8 cellular contexts compared by ENCODE assay signal in genomic region chr18:50879302-50880107, GRCh38. TPM values are rescaled to one million over a fixed set of nuclear protein-coding genes. Genes with fewer than 3 reads are reported as not detected.
DNase-seq lines count a peak whose midpoint lies in the region; ATAC-seq and TF ChIP-seq lines count a peak whose summit lies in the region.

No MANE protein-coding gene starts in this region.

- H3K4me1 ChIP-seq in esophagus squamous epithelium (peaks cover 8 to 33% (median 12%) of the 10 kb centered on the region in 3 donors), tibial nerve (peaks cover 0 to 25% (median 10%) of the 10 kb centered on the region in 4 donors)
- peaks cover 17% of the 10 kb centered on the region in 2 donors for H3K4me1 ChIP-seq in naive thymus-derived CD4-positive, alpha-beta T cell (ENCODE audit: control insufficient read depth in 2 of 2, insufficient read depth in 2 of 2, low read length in 2 of 2)

- H3K27me3 ChIP-seq in esophagus squamous epithelium (no peaks in the 10 kb centered on the region), tibial nerve (no peaks in the 10 kb centered on the region)
- no peaks in the 10 kb centered on the region for H3K27me3 ChIP-seq in naive thymus-derived CD4-positive, alpha-beta T cell (ENCODE audit: control insufficient read depth in 2 of 2, insufficient read depth in 2 of 2, low read length in 2 of 2)

- peaks cover 34% of the 10 kb centered on the region for H3K4me1 Mint-ChIP-seq in activated CD4-positive, alpha-beta memory T cell treated with anti-CD3 and anti-CD28 coated beads, Interleukin-2, amount 10 ng/mL, durations not matched to agents 7 days and 5 days
- peaks cover 22 to 44% (median 39%) of the 10 kb centered on the region in 7 donors for H3K4me1 Mint-ChIP-seq in naive thymus-derived CD4-positive, alpha-beta T cell

- peak; percentile 20 for ATAC-seq in HG02623 (IDR thresholded peaks at IDR 0.05; ENCODE audit: unreplicated experiment)
- ATAC-seq in naive thymus-derived CD4-positive, alpha-beta T cell: peak; percentile 19

- intact Hi-C loops in esophagus squamous epithelium (cut with DNase I): no loop called here
- intact Hi-C loops in naive thymus-derived CD4-positive, alpha-beta T cell (cut with micrococcal nuclease): loop anchor here (2.0 to 10.0 kb wide), 8 partner anchors 21 to 1387 kb away; partner anchors contain the start of genes MRO (in 1 of the 2), RPL17 (in 1 of the 2) and SKA1 (in 1 of the 2)

- no peaks in the 10 kb centered on the region for H3K9me3 Mint-ChIP-seq in activated CD4-positive, alpha-beta memory T cell treated with anti-CD3 and anti-CD28 coated beads, Interleukin-2, amount 10 ng/mL, durations not matched to agents 7 days and 5 days
- H3K9me3 Mint-ChIP-seq in naive thymus-derived CD4-positive, alpha-beta T cell: no peaks in the 10 kb centered on the region

- H3K9me3 ChIP-seq in esophagus squamous epithelium (no peaks in the 10 kb centered on the region), tibial nerve (no peaks in the 10 kb centered on the region)
- H3K9me3 ChIP-seq in naive thymus-derived CD4-positive, alpha-beta T cell (ENCODE audit: control insufficient read depth in 2 of 3, low read length in 3 of 3): no peaks in the 10 kb centered on the region

- H3K4me3 ChIP-seq in esophagus squamous epithelium: peak overlapping the region; percentile 80 to 88 (median 84)
- H3K4me3 ChIP-seq in naive thymus-derived CD4-positive, alpha-beta T cell (ENCODE audit: low read length): peak overlapping the region; percentile 61
- H3K4me3 ChIP-seq in tibial nerve: peak overlapping the region; percentile 52 to 99 (median 92)

- DNase-seq in NCI-H2196 (lab: John Stamatoyannopoulos, UW; ENCODE audit: unreplicated experiment): peak; percentile 21
- DNase-seq in NCI-H2196 treated with DMSO at 0.1 percent for 48 hours (lab: John Stamatoyannopoulos, UW; ENCODE audit: unreplicated experiment): no peak
- DNase-seq in NCI-H146 (lab: John Stamatoyannopoulos, UW): peak; percentile 90
- no peak for DNase-seq in activated CD4-positive, alpha-beta memory T cell treated with anti-CD3 and anti-CD28 coated beads, Interleukin-2, amount 10 ng/mL, durations not matched to agents 7 days and 5 days
- DNase-seq in esophagus squamous epithelium (lab: John Stamatoyannopoulos, UW): no peak
- DNase-seq in naive thymus-derived CD4-positive, alpha-beta T cell: peak in 6 of 9 donors; percentile 22 to 44 (median 32)
- peak in 1 of 2 donors; percentile 22 for DNase-seq in tibial nerve (ENCODE audit: low spot score in 2 of 2)

- TF ChIP-seq POLR2A in esophagus squamous epithelium (IDR thresholded peaks at IDR 0.05): no peak
- no peak for TF ChIP-seq POLR2A in tibial nerve (IDR thresholded peaks at IDR 0.05)

- H3K4me3 Mint-ChIP-seq in activated CD4-positive, alpha-beta memory T cell treated with anti-CD3 and anti-CD28 coated beads, Interleukin-2, amount 10 ng/mL, durations not matched to agents 7 days and 5 days: peak overlapping the region; percentile 95
- H3K4me3 Mint-ChIP-seq in naive thymus-derived CD4-positive, alpha-beta T cell: peak overlapping the region; percentile 92 to 99 (median 96)

- H3K27ac ChIP-seq in esophagus squamous epithelium: peak overlapping the region; percentile 95 to 98 (median 97)
- peak overlapping the region; percentile 98 for H3K27ac ChIP-seq in naive thymus-derived CD4-positive, alpha-beta T cell (ENCODE audit: low read depth, low read length)
- H3K27ac ChIP-seq in tibial nerve: peak overlapping the region; percentile 91 to 96 (median 94)

- no peaks in the 10 kb centered on the region for H3K36me3 ChIP-seq in esophagus squamous epithelium
- H3K36me3 ChIP-seq in naive thymus-derived CD4-positive, alpha-beta T cell (ENCODE audit: control insufficient read depth in 2 of 3, insufficient read depth in 3 of 3, low read length in 3 of 3): peaks cover 0 to 4% (median 0%) of the 10 kb centered on the region in 3 experiments
- no peaks in the 10 kb centered on the region for H3K36me3 ChIP-seq in tibial nerve

- CTCF ChIA-PET in activated CD4-positive, alpha-beta memory T cell treated with anti-CD3 and anti-CD28 coated beads, Interleukin-2, amount 10 ng/mL, durations not matched to agents 7 days and 5 days (lab: Charles Lee): interaction anchor here (0.5 to 1.7 kb wide), 6 partner anchors 8 to 175 kb away, joined by 3 to 10 read pairs (median 6); partner anchors contain the start of gene SMAD4
- CTCF ChIA-PET in naive thymus-derived CD4-positive, alpha-beta T cell (lab: Charles Lee): interaction anchor here (0.9 to 1.3 kb wide), 2 partner anchors 59 to 89 kb away, joined by 4 read pairs; partner anchors contain the start of genes ELAC1 and MRO

- POLR2A ChIA-PET in activated CD4-positive, alpha-beta memory T cell treated with anti-CD3 and anti-CD28 coated beads, Interleukin-2, amount 10 ng/mL, durations not matched to agents 7 days and 5 days (lab: Charles Lee): interaction anchor here (0.8 to 2.1 kb wide), 34 partner anchors 9 to 1392 kb away, joined by 3 to 111 read pairs (median 4); partner anchors contain the start of genes C18orf32, ELAC1, MBD1 and MEX3C
- POLR2A ChIA-PET in naive thymus-derived CD4-positive, alpha-beta T cell (lab: Charles Lee): interaction anchor here (0.6 to 2.9 kb wide), 13 partner anchors 8 to 321 kb away, joined by 3 to 57 read pairs (median 6); partner anchors contain the start of genes ELAC1, MEX3C, MRO and SMAD4

- H3K27ac Mint-ChIP-seq in activated CD4-positive, alpha-beta memory T cell treated with anti-CD3 and anti-CD28 coated beads, Interleukin-2, amount 10 ng/mL, durations not matched to agents 7 days and 5 days: peak overlapping the region; percentile 98
- H3K27ac Mint-ChIP-seq in naive thymus-derived CD4-positive, alpha-beta T cell: peak overlapping the region; percentile 89 to 99 (median 97)

- H3K36me3 Mint-ChIP-seq in activated CD4-positive, alpha-beta memory T cell treated with anti-CD3 and anti-CD28 coated beads, Interleukin-2, amount 10 ng/mL, durations not matched to agents 7 days and 5 days (ENCODE audit: low read depth): peaks cover 14% of the 10 kb centered on the region
- H3K36me3 Mint-ChIP-seq in naive thymus-derived CD4-positive, alpha-beta T cell: peaks cover 0 to 11% (median 0%) of the 10 kb centered on the region in 5 donors

- TF ChIP-seq CTCF in esophagus squamous epithelium (IDR thresholded peaks at IDR 0.05): no peak
- TF ChIP-seq CTCF in tibial nerve (IDR thresholded peaks at IDR 0.05): no peak

- no peaks in the 10 kb centered on the region for H3K27me3 Mint-ChIP-seq in activated CD4-positive, alpha-beta memory T cell treated with anti-CD3 and anti-CD28 coated beads, Interleukin-2, amount 10 ng/mL, durations not matched to agents 7 days and 5 days
- peaks cover 0 to 5% (median 0%) of the 10 kb centered on the region in 5 donors for H3K27me3 Mint-ChIP-seq in naive thymus-derived CD4-positive, alpha-beta T cell

- TF ChIP-seq EP300 in tibial nerve (IDR thresholded peaks at IDR 0.05): no peak

- WGBS in esophagus squamous epithelium, 2 donors: 0% methylated on average over 12 to 16 of the region's 61 CpGs
- 1% methylated on average over 28 to 41 of the region's 61 CpGs for WGBS in tibial nerve, 2 donors

RNA-seq across cellular contexts. Expression of gene ME2, which starts 0.6 kb away (rescaled TPM):
- 10 to 100 TPM; 71.8 to 73.6 TPM for total RNA-seq in activated CD4-positive, alpha-beta memory T cell treated with anti-CD3 and anti-CD28 coated beads, Interleukin-2, amount 10 ng/mL, durations not matched to agents 7 days and 5 days
- total RNA-seq in esophagus squamous epithelium (10 to 100 TPM; 18.5 to 32.2 (median 25.5) TPM), tibial nerve (10 to 100 TPM; 32.6 to 55.8 (median 48.0) TPM)
- total RNA-seq in naive thymus-derived CD4-positive, alpha-beta T cell: 10 to 100 TPM; 29.4 to 84.7 (median 43.2) TPM
- polyA plus RNA-seq in naive thymus-derived CD4-positive, alpha-beta T cell: 10 to 100 TPM; 43.7 to 46.3 TPM

RNA-seq across cellular contexts. Expression of gene MRO, which starts 59.7 kb away (rescaled TPM):
- total RNA-seq in activated CD4-positive, alpha-beta memory T cell treated with anti-CD3 and anti-CD28 coated beads, Interleukin-2, amount 10 ng/mL, durations not matched to agents 7 days and 5 days: not detected
- total RNA-seq in esophagus squamous epithelium (1 to 10 TPM in 1 of 4 donors, under 1 TPM in 3; 0.13 to 1.7 (median 0.83) TPM), tibial nerve (1 to 10 TPM in 3 of 4 donors, under 1 TPM in 1; 0.63 to 2.0 (median 1.4) TPM)
- total RNA-seq in naive thymus-derived CD4-positive, alpha-beta T cell: not detected
- polyA plus RNA-seq in naive thymus-derived CD4-positive, alpha-beta T cell: not detected

Comparison
In these comparisons a context has a peak if more than half of its experiments do, and no peak if none do; other contexts are left out.
1. DNase-seq: peak in NCI-H2196 (single experiment), NCI-H146 (single experiment) and naive thymus-derived CD4-positive, alpha-beta T cell (6 of 9); none in NCI-H2196 treated with DMSO at 0.1 percent for 48 hours (single experiment), activated CD4-positive, alpha-beta memory T cell treated with anti-CD3 and anti-CD28 coated beads, Interleukin-2, amount 10 ng/mL, durations not matched to agents 7 days and 5 days (single experiment) and esophagus squamous epithelium (single experiment).
2. Peak in every context shown above with its lines, with median percentiles within 50 percentile points of each other: H3K27ac ChIP-seq and H3K4me3 ChIP-seq.